8 cellular contexts compared by ENCODE assay signal in the genomic region with DNA sequence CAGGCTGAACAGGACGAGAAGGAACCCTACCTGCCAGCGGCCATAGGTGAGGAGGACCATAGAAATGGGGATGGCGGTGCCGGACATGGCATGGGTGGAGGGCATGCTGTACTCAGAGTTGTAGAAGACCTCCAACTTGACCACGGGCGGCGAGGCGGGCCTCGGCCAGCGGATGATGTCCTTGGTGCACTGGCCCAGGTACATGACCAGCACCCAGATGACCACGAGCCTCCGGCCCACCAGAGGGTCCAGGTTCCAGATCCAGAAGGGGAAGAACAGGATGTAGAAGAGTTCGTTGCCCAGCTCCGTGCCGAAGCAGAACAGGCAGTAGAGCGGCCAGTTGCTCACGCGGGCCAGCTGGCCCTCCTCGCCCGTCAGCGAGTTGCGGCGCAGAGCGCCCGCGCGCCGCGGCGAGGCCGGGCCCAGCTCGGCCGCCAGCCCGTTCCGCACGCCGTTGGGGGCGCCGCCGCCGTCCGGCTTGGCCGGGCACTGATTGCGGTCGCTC. TPM values are rescaled to one million over a fixed set of nuclear protein-coding genes. Genes with fewer than 3 reads are reported as not detected.
DNase-seq lines count a peak whose midpoint lies in the region; ATAC-seq lines count a peak whose summit lies in the region.

No MANE protein-coding gene starts in this region.

- H3K27ac ChIP-seq in cingulate gyrus (ENCODE audit: low read depth, low read length): peak overlapping the region; percentile 60

- in situ Hi-C loops in Caki2 (cut with HindIII; ENCODE audit: low pct_unique_long_range_greater_than_20kb, low sequenced_read_pairs) (no loop called here), SK-MEL-5 (cut with HindIII; ENCODE audit: low pct_unique_long_range_greater_than_20kb, low sequenced_read_pairs) (no loop called here)

- ATAC-seq in GM19324 (IDR thresholded peaks at IDR 0.05; ENCODE audit: low FRiP score, unreplicated experiment) (peak; percentile 36), HG03280 (IDR thresholded peaks at IDR 0.05; ENCODE audit: unreplicated experiment) (peak; percentile 42)

- DNase-seq in Caki2 (ENCODE audit: low read depth) (peak; percentile 30), SK-MEL-5 (ENCODE audit: low read depth, low spot score) (peak; percentile 18), left kidney (ENCODE audit: low read depth, low spot score) (peak; percentile 78), SIG-M5 treated with dmso at 0.1 percent for 504 hours (lab: John Stamatoyannopoulos, UW; ENCODE audit: unreplicated experiment) (no peak)
- DNase-seq in stimulated activated CD4-positive, alpha-beta T cell treated with anti-CD3 and anti-CD28 coated beads, Interleukin-4, amount 100 ng/mL, for 1 hour: peak; percentile 5

RNA-seq across cellular contexts. Expression of gene SGPP1, which starts 0.6 kb away (rescaled TPM):
- 10.9 and 13.3 TPM in 2 replicates for total RNA-seq in Caki2 (2014; rRNA removed; shearing (Covaris generic); ENCODE audit: low replicate concordance)
- total RNA-seq in SK-MEL-5 (2014; rRNA removed; shearing (Covaris generic)): 21.8 and 24.0 TPM in 2 replicates
- 15.8 and 20.5 TPM in 2 replicates for polyA plus RNA-seq in SK-MEL-5 (2015; cell fraction: cytosol; rRNA removed)
- 4.9 and 7.0 TPM in 2 replicates for polyA plus RNA-seq in SK-MEL-5 (2015; cell fraction: nucleus; rRNA removed)
